8 cellular contexts compared by ENCODE assay signal in the genomic region with DNA sequence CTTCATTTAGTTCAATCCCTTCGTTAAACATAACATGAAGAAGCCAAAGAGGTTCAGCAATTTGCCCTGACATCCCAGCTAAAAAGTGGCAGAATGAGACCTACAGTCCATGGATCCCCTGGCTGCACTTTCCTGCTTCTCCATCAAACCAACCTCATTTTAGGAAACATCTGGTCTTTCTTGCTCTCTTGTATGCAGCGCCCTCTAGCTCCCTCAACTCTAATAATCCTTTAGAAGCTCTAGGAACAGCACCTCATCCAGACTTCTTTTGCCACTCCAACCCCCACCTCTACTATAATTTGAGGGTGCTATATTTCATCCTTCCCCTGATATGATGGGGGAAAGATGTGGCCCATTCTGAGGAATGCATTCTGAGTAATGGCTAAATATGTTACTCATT. TPM values are rescaled to one million over a fixed set of nuclear protein-coding genes. Genes with fewer than 3 reads are reported as not detected.
DNase-seq lines count a peak whose midpoint lies in the region; ATAC-seq and TF ChIP-seq lines count a peak whose summit lies in the region.

No MANE protein-coding gene starts in this region.

- H3K27me3 ChIP-seq in WERI-Rb-1 (ENCODE audit: insufficient read depth, low read depth, severe bottlenecking) (peaks cover 3% of the 10 kb centered on the region), testis (no peaks in the 10 kb centered on the region)

- no peak for TF ChIP-seq POLR2A in testis (IDR thresholded peaks at IDR 0.05)

- peak; percentile 42 for ATAC-seq in left ventricle myocardium superior
- ATAC-seq in GM19467 (IDR thresholded peaks at IDR 0.05; ENCODE audit: unreplicated experiment), result no peak

- H3K9me3 ChIP-seq in WERI-Rb-1 (ENCODE audit: severe bottlenecking) (no peaks in the 10 kb centered on the region), testis (no peaks in the 10 kb centered on the region)

- WGBS in testis, 2 donors, result 25 to 33% methylated on average over 2 of the region's 2 CpGs

- CTCF ChIA-PET in AG04449 (lab: Yijun Ruan, JAX), result interaction anchor here (0.6 to 5.3 kb wide), 31 partner anchors 8 to 281 kb away, joined by 3 to 58 read pairs (median 8); partner anchors contain the start of genes LPXN and ZFP91

- POLR2A ChIA-PET in AG04449 (lab: Yijun Ruan, JAX), result no interaction called here

- TF ChIP-seq CTCF in AG04449 (IDR thresholded peaks at IDR 0.05; ENCODE audit: insufficient read depth, low read length, missing control alignments), result peak; percentile 56
- TF ChIP-seq CTCF in WERI-Rb-1 (IDR thresholded peaks at IDR 0.05; ENCODE audit: low read depth, low read length), result peak; percentile 58
- TF ChIP-seq CTCF in testis (IDR thresholded peaks at IDR 0.05), result peak; percentile 19 to 49 (median 44)

- H3K4me3 ChIP-seq in AG04449 (ENCODE audit: low read depth, low read length) (no peak overlapping the region), WERI-Rb-1 (ENCODE audit: low read depth, low read length) (no peak overlapping the region), testis (no peak overlapping the region)

- no peak overlapping the region for H3K27ac ChIP-seq in WERI-Rb-1
- no peak overlapping the region for H3K27ac ChIP-seq in testis

- peaks cover 5% of the 10 kb centered on the region for H3K4me1 ChIP-seq in testis

- intact Hi-C loops in left ventricle myocardium superior (cut with micrococcal nuclease) (loop anchor here (10.0 kb wide), 1 partner anchor 55 kb away; the partner anchor contains the start of genes LPXN and ZFP91), testis (cut with DNase I; ENCODE audit: low total_unique reads) (no loop called here)

- H3K36me3 ChIP-seq in WERI-Rb-1 (no peaks in the 10 kb centered on the region), testis (ENCODE audit: low read depth, missing control alignments) (no peaks in the 10 kb centered on the region)

- DNase-seq in AG04449 (ENCODE audit: low read depth, low spot score), result peak; percentile 9
- DNase-seq in ELF-1 (ENCODE audit: low read depth, low spot score), result peak; percentile 26
- peak; percentile 68 for DNase-seq in LHCN-M2 (ENCODE audit: low read depth)
- no peak for DNase-seq in WERI-Rb-1
- no peak for DNase-seq in left ventricle myocardium superior
- DNase-seq in testis, result peak; percentile 56
- DNase-seq in NCI-H1417 treated with DMSO at 0.1 percent for 48 hours (lab: John Stamatoyannopoulos, UW), result no peak

RNA-seq across cellular contexts. Expression of gene CNTF, which starts 7.4 kb away (rescaled TPM):
- total RNA-seq in LHCN-M2 (2014; rRNA removed) (1.3 and 2.6 TPM in 2 replicates), left ventricle myocardium superior (1.4 TPM), testis (1 to 10 TPM; 1.3 to 1.6 TPM)
- 0.39 TPM for polyA plus RNA-seq in LHCN-M2 (2012)
- 1.0 TPM for polyA plus RNA-seq in testis (ENCODE audit: insufficient read depth, low read depth, low replicate concordance)

RNA-seq across cellular contexts. Expression of gene ZFP91, which starts 51.0 kb away (rescaled TPM):
- 75.2 and 87.9 TPM in 2 replicates for total RNA-seq in LHCN-M2 (2014; rRNA removed)
- polyA plus RNA-seq in LHCN-M2 (2012), result 29.0 TPM
- total RNA-seq in left ventricle myocardium superior, result 64.4 TPM
- total RNA-seq in testis, result 100 to 1,000 TPM in 1 of 2 donors, 10 to 100 TPM in 1; 99.0 to 126 TPM
- 215 TPM for polyA plus RNA-seq in testis (ENCODE audit: insufficient read depth, low read depth, low replicate concordance)

RNA-seq across cellular contexts. Expression of gene LPXN, which starts 54.2 kb away (rescaled TPM):
- total RNA-seq in LHCN-M2 (2014; rRNA removed) (55.0 and 57.9 TPM in 2 replicates), left ventricle myocardium superior (5.0 TPM), testis (10 to 100 TPM; 15.8 to 17.3 TPM)
- polyA plus RNA-seq in LHCN-M2 (2012), result 31.1 TPM
- polyA plus RNA-seq in testis (ENCODE audit: insufficient read depth, low read depth, low replicate concordance), result 14.5 TPM

Comparison
In these comparisons a context has a peak if more than half of its experiments do, and no peak if none do; other contexts are left out.
1. DNase-seq: peak in AG04449 (single experiment), ELF-1 (single experiment), LHCN-M2 (single experiment) and testis (single experiment); none in WERI-Rb-1 (single experiment), left ventricle myocardium superior (single experiment) and NCI-H1417 treated with DMSO at 0.1 percent for 48 hours (single experiment).
2. Peak in every context shown above with its lines, with median percentiles within 50 percentile points of each other: CTCF ChIP-seq.